ENCODE assay signal across 7 cellular contexts in genomic region chr12:124939428-124940142, GRCh38. TPM values are rescaled to one million over a fixed set of nuclear protein-coding genes. Genes with fewer than 3 reads are reported as not detected.
DNase-seq lines count a peak whose midpoint lies in the region; ATAC-seq and TF ChIP-seq lines count a peak whose summit lies in the region.

No MANE protein-coding gene starts in this region.

- no peaks in the 10 kb centered on the region for H3K27me3 ChIP-seq in duodenal mucosa (ENCODE audit: control insufficient read depth in 1 of 2, insufficient read depth in 2 of 2, low read length in 2 of 2)
- no peaks in the 10 kb centered on the region for H3K27me3 ChIP-seq in mesenchymal stem cell (ENCODE audit: control insufficient read depth in 1 of 2, insufficient read depth in 1 of 2, low read length in 2 of 2)

- peak overlapping the region in 1 of 2 experiments; percentile 8 for H3K4ac ChIP-seq in mesenchymal stem cell (ENCODE audit: low read depth in 1 of 2, low read length in 2 of 2)

- no peak overlapping the region for H2BK15ac ChIP-seq in mesenchymal stem cell (ENCODE audit: low read depth, poor library complexity, severe bottlenecking)

- no peak overlapping the region for H3K23ac ChIP-seq in mesenchymal stem cell (ENCODE audit: low read length in 2 of 2)

- H3K36me3 ChIP-seq in duodenal mucosa (ENCODE audit: control insufficient read depth in 1 of 2, insufficient read depth in 2 of 2, low read length in 2 of 2) = peaks cover 0 to 4% of the 10 kb centered on the region in 2 donors
- H3K36me3 ChIP-seq in mesenchymal stem cell (ENCODE audit: control insufficient read depth in 1 of 2, insufficient read depth in 2 of 2, low read depth in 1 of 2, low read length in 2 of 2) = peaks cover 5 to 8% of the 10 kb centered on the region in 2 experiments

- no peak overlapping the region for H2AK5ac ChIP-seq in mesenchymal stem cell (ENCODE audit: low read length, severe bottlenecking)

- H2AFZ ChIP-seq in mesenchymal stem cell (ENCODE audit: low read depth, low read length) = no peak overlapping the region

- peaks cover 17 to 28% of the 10 kb centered on the region in 2 donors for H3K4me1 ChIP-seq in duodenal mucosa (ENCODE audit: control insufficient read depth in 1 of 2, insufficient read depth in 2 of 2, low read length in 2 of 2)
- H3K4me1 ChIP-seq in mesenchymal stem cell (ENCODE audit: control insufficient read depth, insufficient read depth, low read depth, low read length) = peaks cover 8% of the 10 kb centered on the region

- H2BK12ac ChIP-seq in mesenchymal stem cell (ENCODE audit: low read length in 2 of 2) = peak overlapping the region; percentile 23 to 65

- no peak overlapping the region for H2BK120ac ChIP-seq in mesenchymal stem cell (ENCODE audit: low read depth, low read length)

- peak overlapping the region; percentile 64 to 77 for H3K4me3 ChIP-seq in duodenal mucosa (ENCODE audit: low read depth in 1 of 2, low read length in 2 of 2)
- peak overlapping the region; percentile 49 to 64 for H3K4me3 ChIP-seq in mesenchymal stem cell (ENCODE audit: insufficient read depth in 1 of 2, low read depth in 1 of 2, low read length in 2 of 2)

- H3K9me3 ChIP-seq in duodenal mucosa (ENCODE audit: control insufficient read depth in 1 of 2, low read length in 2 of 2) (no peaks in the 10 kb centered on the region), mesenchymal stem cell (ENCODE audit: control insufficient read depth, low read length) (no peaks in the 10 kb centered on the region)

- H4K8ac ChIP-seq in mesenchymal stem cell (ENCODE audit: low read length) = no peak overlapping the region

- H3K14ac ChIP-seq in mesenchymal stem cell (ENCODE audit: low read length in 2 of 2) = no peak overlapping the region

- peak overlapping the region in 1 of 2 experiments; percentile 88 for H3K18ac ChIP-seq in mesenchymal stem cell (ENCODE audit: low read depth in 1 of 2, low read length in 2 of 2)

- H3K27ac ChIP-seq in duodenal mucosa (ENCODE audit: low read depth, low read length) (peak overlapping the region; percentile 89), mesenchymal stem cell (ENCODE audit: low read length, poor library complexity, severe bottlenecking) (peak overlapping the region; percentile 97)

- TF ChIP-seq POLR2A in GM19099 (IDR thresholded peaks at IDR 0.05; ENCODE audit: extremely low read depth, insufficient read length, low read depth) = peak; percentile 26

- H2BK5ac ChIP-seq in mesenchymal stem cell (ENCODE audit: low read depth, low read length, poor library complexity, severe bottlenecking) = peak overlapping the region; percentile 60

- peak overlapping the region; percentile 81 for H4K91ac ChIP-seq in mesenchymal stem cell (ENCODE audit: low read length)

- H3K4me2 ChIP-seq in mesenchymal stem cell (ENCODE audit: low read length, poor library complexity, severe bottlenecking) = peak overlapping the region; percentile 50

- under 1% methylated on average over 29 of the region's 35 CpGs for WGBS in mesenchymal stem cell

- H3K9ac ChIP-seq in duodenal mucosa (ENCODE audit: low read depth in 1 of 2, low read length in 2 of 2) (peak overlapping the region; percentile 54 to 69), mesenchymal stem cell (ENCODE audit: low read length) (peak overlapping the region; percentile 97)

- ATAC-seq in HG03354 (IDR thresholded peaks at IDR 0.05; ENCODE audit: poor library complexity, severe bottlenecking, unreplicated experiment) = peak; percentile 72

- DNase-seq in activated CD4-positive, alpha-beta T cell treated with anti-CD3 and anti-CD28 coated beads for 1 hour = peak; percentile 80
- DNase-seq in mesenchymal stem cell (peak; percentile 98), NCI-H510A treated with DMSO at 0.1 percent for 48 hours (lab: John Stamatoyannopoulos, UW) (no peak)
- DNase-seq in stimulated activated CD8-positive, alpha-beta memory T cell treated with anti-CD3 and anti-CD28 coated beads, Interleukin-15, amount 100 ng/mL, for 4 hours (ENCODE audit: low read depth in 2 of 2) = peak; percentile 68 to 79

- peaks cover 4% of the 10 kb centered on the region for H3K79me1 ChIP-seq in mesenchymal stem cell (replicated peaks; ENCODE audit: low read length, poor library complexity, severe bottlenecking)

RNA-seq across cellular contexts. Expression of gene UBC, which starts 25.1 kb away (rescaled TPM):
- 1,267 TPM for polyA plus RNA-seq in mesenchymal stem cell (2013, experiment 1 of 2)
- 1,268 TPM for polyA plus RNA-seq in mesenchymal stem cell (2013, experiment 2 of 2)

RNA-seq across cellular contexts. Expression of gene DHX37, which starts 49.3 kb away (rescaled TPM):
- 6.0 TPM for polyA plus RNA-seq in mesenchymal stem cell (2013, experiment 1 of 2)
- polyA plus RNA-seq in mesenchymal stem cell (2013, experiment 2 of 2) = 6.0 TPM

RNA-seq across cellular contexts. Expression of gene BRI3BP, which starts 53.9 kb away (rescaled TPM):
- 2.1 TPM for polyA plus RNA-seq in mesenchymal stem cell (2013, experiment 1 of 2)
- polyA plus RNA-seq in mesenchymal stem cell (2013, experiment 2 of 2) = 2.2 TPM
